1 cellular context compared by ENCODE assay signal in genomic region chr7:142689439-142690168, GRCh38.
TF ChIP-seq lines count a peak whose summit lies in the region.

No MANE protein-coding gene starts in this region.

TF ChIP-seq in K562, 482 proteins besides CTCF, POLR2A, EP300 and RAD21 (continued from another document):
- TF ChIP-seq ZNF407 (IDR thresholded peaks at IDR 0.05; ENCODE audit: low read depth) (no peak), ZNF785 (CRISPR knock-in tag; IDR thresholded peaks at IDR 0.05) (no peak), ZKSCAN1 (IDR thresholded peaks at IDR 0.05; ENCODE audit: low read depth, low read length) (no peak), PHF20 (IDR thresholded peaks at IDR 0.05; ENCODE audit: partially characterized antibody) (no peak)
TF ChIP-seq in K562: peak in this region for 0.
